19 cellular contexts compared by ENCODE assay signal in the genomic region with DNA sequence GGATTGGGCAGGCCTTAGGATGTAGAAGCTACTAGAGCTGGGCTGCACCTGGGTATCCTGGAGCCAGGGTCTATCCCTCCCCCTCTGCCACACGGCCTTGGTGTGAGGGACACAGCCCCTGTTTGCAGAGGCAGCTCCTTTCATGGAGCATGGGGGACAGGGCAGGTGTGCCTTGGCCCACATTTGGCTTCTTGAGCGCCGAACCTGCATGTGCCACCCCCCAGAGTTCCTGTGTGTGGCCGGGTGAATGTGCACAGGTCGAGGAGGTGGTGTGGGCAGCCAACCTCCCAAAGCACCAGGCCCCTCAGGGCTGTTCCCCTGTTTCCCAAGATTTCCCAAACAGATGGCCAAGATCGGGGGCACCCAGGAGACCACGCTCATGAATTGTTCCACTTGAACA. TPM values are rescaled to one million over a fixed set of nuclear protein-coding genes. Genes with fewer than 3 reads are reported as not detected.
DNase-seq lines count a peak whose midpoint lies in the region; ATAC-seq, FAIRE-seq and TF ChIP-seq lines count a peak whose summit lies in the region.
"Had no signal": no experiment of that assay in that cellular context is flagged by ENCODE, and none has a peak within 500 bp of the region (broad histone marks: within the 10 kb centered on the region; RNA-seq: fewer than 3 reads in every experiment).

No MANE protein-coding gene starts in this region.

- H3K4me1 ChIP-seq in kidney (ENCODE audit: control insufficient read depth in 1 of 2, insufficient read depth in 1 of 2, low read depth in 1 of 2, low read length in 2 of 2), result peaks cover 0 to 9% of the 10 kb centered on the region in 2 donors
- peaks cover 15% of the 10 kb centered on the region for H3K4me1 ChIP-seq in psoas muscle
- peaks cover 6 to 9% of the 10 kb centered on the region in 2 donors for H3K4me1 ChIP-seq in uterus

- no peaks in the 10 kb centered on the region for H3K36me3 Mint-ChIP-seq in brain

- ATAC-seq in psoas muscle (peak in 1 of 4 donors; percentile 6), HG02642 (IDR thresholded peaks at IDR 0.05; ENCODE audit: poor library complexity, unreplicated experiment) (no peak), HG03565 (IDR thresholded peaks at IDR 0.05; ENCODE audit: unreplicated experiment) (no peak)

- 80 to 85% (median 84%) methylated on average over 7 of the region's 7 CpGs for WGBS in psoas muscle, 3 donors

- TF ChIP-seq CTCF in brain (conservative IDR thresholded peaks at IDR 0.05) (no peak), kidney (IDR thresholded peaks at IDR 0.05; ENCODE audit: borderline replicate concordance, extremely low read depth, insufficient read depth) (no peak), psoas muscle (IDR thresholded peaks at IDR 0.05) (no peak), uterus (IDR thresholded peaks at IDR 0.05) (no peak)

- H3K9ac ChIP-seq in kidney (ENCODE audit: low read length in 2 of 2), result no peak overlapping the region

- H3K9me3 Mint-ChIP-seq in brain, result peaks cover 3 to 29% (median 22%) of the 10 kb centered on the region in 5 experiments
- H3K9me3 Mint-ChIP-seq: CD4-positive, alpha-beta T cell had no signal

- DNase-seq in kidney, result peak; percentile 44
- DNase-seq in psoas muscle, result peak; percentile 8 to 60
- DNase-seq in uterus, result no peak
- DNase-seq in AG08396 (ENCODE audit: low spot score), result no peak
- DNase-seq: CD4-positive, alpha-beta T cell; DMS79; HCEC 1CT; MV-4-11; NCI-H1417; NCI-H1930; NCI-H2171; NCI-H446; NCI-H69; SHP77 treated with DMSO at 0.1 percent for 48 hours had no signal

- no peak for FAIRE-seq in kidney (lab: Jason Lieb, UNC)
- FAIRE-seq: RCC 7860 had no signal

- TF ChIP-seq POLR2A in uterus (IDR thresholded peaks at IDR 0.05), result no peak

- no peaks in the 10 kb centered on the region for H3K9me3 ChIP-seq in kidney (ENCODE audit: control insufficient read depth in 1 of 2, low read length in 2 of 2)
- peaks cover 4% of the 10 kb centered on the region for H3K9me3 ChIP-seq in psoas muscle
- H3K9me3 ChIP-seq in uterus, result no peaks in the 10 kb centered on the region

- H3K27ac ChIP-seq in kidney (ENCODE audit: low read depth in 2 of 2, low read length in 2 of 2) (no peak overlapping the region), psoas muscle (no peak overlapping the region), uterus (peak overlapping the region; percentile 87 to 93)

- no peak overlapping the region for H3K4me3 Mint-ChIP-seq in brain
- H3K4me3 Mint-ChIP-seq: B cell; CD4-positive, alpha-beta T cell had no signal

- H3K4me3 ChIP-seq in kidney (ENCODE audit: low read length in 2 of 2), result no peak overlapping the region
- H3K4me3 ChIP-seq in psoas muscle, result no peak overlapping the region
- H3K4me3 ChIP-seq in uterus, result no peak overlapping the region

- H3K27me3 Mint-ChIP-seq in brain, result peaks cover 60% of the 10 kb centered on the region
- H3K27me3 Mint-ChIP-seq: B cell; CD4-positive, alpha-beta T cell had no signal

- H3K36me3 ChIP-seq in kidney (ENCODE audit: control insufficient read depth in 1 of 2, insufficient read depth in 2 of 2, low read length in 2 of 2), result no peaks in the 10 kb centered on the region
- H3K36me3 ChIP-seq in psoas muscle (ENCODE audit: insufficient read depth in 1 of 2, low read depth in 1 of 2), result no peaks in the 10 kb centered on the region
- H3K36me3 ChIP-seq in uterus, result no peaks in the 10 kb centered on the region

- intact Hi-C loops in kidney (cut with DNase I), result no loop called here
- intact Hi-C loops in psoas muscle (cut with DNase I), result no loop called here
- intact Hi-C loops in uterus (cut with DNase I; ENCODE audit: low total_unique reads), result loop anchor here (10.0 kb wide), 1 partner anchor 177 kb away; a partner anchor contains a TSS

- H3K4me1 Mint-ChIP-seq in brain, result peaks cover 54% of the 10 kb centered on the region

- H3K27ac Mint-ChIP-seq in brain, result peak overlapping the region in 3 of 5 experiments; percentile 47 to 94 (median 81)
- H3K27ac Mint-ChIP-seq: B cell; CD4-positive, alpha-beta T cell had no signal

- H3K27me3 ChIP-seq in psoas muscle (ENCODE audit: insufficient read depth in 3 of 3, low read length in 2 of 3) (peaks cover 0 to 1% (median 0%) of the 10 kb centered on the region in 3 donors), uterus (no peaks in the 10 kb centered on the region)

RNA-seq across cellular contexts. Expression of a gene that starts 7.9 kb away (rescaled TPM):
- 0.02 TPM for polyA plus RNA-seq in brain (ENCODE audit: insufficient read depth, low read depth, low replicate concordance)
- 4.4 TPM for total RNA-seq in kidney
- 0.22 TPM for polyA plus RNA-seq in kidney (ENCODE audit: insufficient read depth, low read depth, low replicate concordance)
- total RNA-seq in psoas muscle, result under 1 TPM; 0.30 to 0.56 (median 0.42) TPM
- polyA plus RNA-seq in psoas muscle, result under 1 TPM; 0.01 to 0.16 (median 0.03) TPM
- 10 to 100 TPM in 2 of 4 donors, 1 to 10 TPM in 2; 2.6 to 19.4 (median 10.9) TPM for total RNA-seq in uterus

Comparison
In these comparisons a context has a peak if more than half of its experiments do, and no peak if none do; other contexts are left out.
1. DNase-seq: peak in kidney (single experiment) and psoas muscle (2 of 2); none in uterus (0 of 2) and AG08396 (single experiment).
2. H3K27ac ChIP-seq: peak in uterus (2 of 2); none in kidney (0 of 2) and psoas muscle (single experiment).